Comparison of ENCODE assay signal across 11 cellular contexts in genomic region chr1:10074855-10075418, GRCh38. TPM values are rescaled to one million over a fixed set of nuclear protein-coding genes. Genes with fewer than 3 reads are reported as not detected.
DNase-seq lines count a peak whose midpoint lies in the region; ATAC-seq, FAIRE-seq and TF ChIP-seq lines count a peak whose summit lies in the region.
"Had no signal": no experiment of that assay in that cellular context is flagged by ENCODE, and none has a peak within 500 bp of the region (broad histone marks: within the 10 kb centered on the region; RNA-seq: fewer than 3 reads in every experiment).

No MANE protein-coding gene starts in this region.

- ATAC-seq in PC-3 = no peak
- ATAC-seq in GM18517 (IDR thresholded peaks at IDR 0.05; ENCODE audit: unreplicated experiment) = no peak
- no peak for ATAC-seq in upper lobe of right lung

- no peak for FAIRE-seq in astrocyte (lab: Jason Lieb, UNC)
- FAIRE-seq: H1 had no signal

- no TSS peak for BruUV-seq in PC-3 (replicated peaks; lab: Mats Ljungman, UMichigan)

- POLR2A ChIA-PET in PC-3 (lab: Charles Lee; ENCODE audit: unreplicated experiment) = no interaction called here

- H3F3A ChIP-seq in PC-3 (ENCODE audit: low read length, unreplicated experiment) = no peaks in the 10 kb centered on the region

- no peak overlapping the region for H3K4me3 ChIP-seq in PC-3 (ENCODE audit: low read length)
- H3K4me3 ChIP-seq in astrocyte (ENCODE audit: insufficient read depth, low read depth, low read length) = peak overlapping the region; percentile 30
- H3K4me3 ChIP-seq in upper lobe of right lung = no peak overlapping the region
- H3K4me3 ChIP-seq: MG63 had no signal

- H3K36me3 ChIP-seq in PC-3 (ENCODE audit: low read depth, low read length) (no peaks in the 10 kb centered on the region), astrocyte (ENCODE audit: insufficient read depth, low read length) (no peaks in the 10 kb centered on the region), upper lobe of right lung (peaks cover 13% of the 10 kb centered on the region)

- H3K27me3 Mint-ChIP-seq in astrocyte (ENCODE audit: low read depth, unreplicated experiment) (no peaks in the 10 kb centered on the region), immature natural killer cell (ENCODE audit: low read depth in 3 of 3) (peaks cover 0 to 2% (median 0%) of the 10 kb centered on the region in 3 donors)

- H2AFZ ChIP-seq in PC-3 (ENCODE audit: low read length) = peak overlapping the region; percentile 2; the same call in 1 of the 2 replicates
- no peak overlapping the region for H2AFZ ChIP-seq in astrocyte (ENCODE audit: low read depth, low read length)

- no peaks in the 10 kb centered on the region for H4K20me1 ChIP-seq in PC-3 (ENCODE audit: low read length)
- H4K20me1 ChIP-seq in astrocyte (ENCODE audit: insufficient read depth, low read length) = peaks cover 44% of the 10 kb centered on the region

- peaks cover 19% of the 10 kb centered on the region for H3K4me1 ChIP-seq in PC-3 (ENCODE audit: insufficient read depth, low read length)
- H3K4me1 ChIP-seq in astrocyte (ENCODE audit: insufficient read depth, low read length) = peaks cover 23% of the 10 kb centered on the region
- peaks cover 20% of the 10 kb centered on the region for H3K4me1 ChIP-seq in upper lobe of right lung

- intact Hi-C loops in PC-3 (cut with micrococcal nuclease) = no loop called here
- intact Hi-C loops in upper lobe of right lung (cut with DNase I) = no loop called here

- H3K27me3 ChIP-seq in PC-3 (ENCODE audit: low read length) = no peaks in the 10 kb centered on the region
- H3K27me3 ChIP-seq in astrocyte (ENCODE audit: insufficient read depth, low read length) = no peaks in the 10 kb centered on the region
- no peaks in the 10 kb centered on the region for H3K27me3 ChIP-seq in upper lobe of right lung
- H3K27me3 ChIP-seq: MG63 had no signal

- CTCF ChIA-PET in PC-3 (lab: Charles Lee) = no interaction called here

- H3K4me2 ChIP-seq in PC-3 (ENCODE audit: low read length) (peak overlapping the region; percentile 70), astrocyte (ENCODE audit: low read length) (peak overlapping the region; percentile 77)

- H3K27ac Mint-ChIP-seq in astrocyte (ENCODE audit: unreplicated experiment) (peak overlapping the region; percentile 85), immature natural killer cell (peak overlapping the region in 4 of 6 donors; percentile 1 to 64 (median 26))

- H3K4me1 Mint-ChIP-seq in astrocyte (ENCODE audit: low read depth, unreplicated experiment) (peaks cover 36% of the 10 kb centered on the region), immature natural killer cell (peaks cover 17 to 18% of the 10 kb centered on the region in 2 donors)

- H3K36me3 Mint-ChIP-seq in astrocyte (ENCODE audit: low read depth, unreplicated experiment) (peaks cover 5% of the 10 kb centered on the region), immature natural killer cell (peaks cover 0 to 8% (median 6%) of the 10 kb centered on the region in 3 donors)

- H3K9me3 ChIP-seq in PC-3 (ENCODE audit: low read length) (no peaks in the 10 kb centered on the region), astrocyte (ENCODE audit: insufficient read depth, low read depth, low read length) (no peaks in the 10 kb centered on the region), upper lobe of right lung (no peaks in the 10 kb centered on the region)
- H3K9me3 ChIP-seq: MG63 had no signal

- H3K27ac ChIP-seq in PC-3 (ENCODE audit: low read length) (peak overlapping the region; percentile 78), astrocyte (ENCODE audit: low read depth, low read length) (peak overlapping the region; percentile 68), substantia nigra (ENCODE audit: low read depth, low read length, poor library complexity, severe bottlenecking) (peak overlapping the region; percentile 85), upper lobe of right lung (no peak overlapping the region)

- H3K4me3 Mint-ChIP-seq in astrocyte (ENCODE audit: unreplicated experiment) = no peak overlapping the region
- H3K4me3 Mint-ChIP-seq in immature natural killer cell = peak overlapping the region in 1 of 5 donors; percentile 1

- H3K9ac ChIP-seq in PC-3 (ENCODE audit: low read length) (peak overlapping the region; percentile 21; the same call in 1 of the 2 replicates), astrocyte (ENCODE audit: low read length) (peak overlapping the region; percentile 50)

- H3K9me3 Mint-ChIP-seq in astrocyte (ENCODE audit: unreplicated experiment) (no peaks in the 10 kb centered on the region), immature natural killer cell (no peaks in the 10 kb centered on the region)
- H3K9me3 Mint-ChIP-seq: activated T-cell treated with anti-CD3 and anti-CD28 coated beads, Interleukin-2, amount 50 U/mL, for 72 hours had no signal

- no peaks in the 10 kb centered on the region for H3K9me2 ChIP-seq in PC-3 (replicated peaks; ENCODE audit: low read length)

- DNase-seq in PC-3 = no peak
- DNase-seq in astrocyte (ENCODE audit: low read depth) = no peak
- no peak for DNase-seq in immature natural killer cell
- peak in 3 of 49 donors; percentile 4 to 28 (median 27) for DNase-seq in substantia nigra (lab: John Stamatoyannopoulos, UW)
- DNase-seq in cortex of kidney (lab: John Stamatoyannopoulos, UW) = no peak
- no peak for DNase-seq in upper lobe of right lung
- DNase-seq: NCI-H69 had no signal

- H3K79me2 ChIP-seq in PC-3 (ENCODE audit: low read length) (peaks cover 21% of the 10 kb centered on the region), astrocyte (ENCODE audit: insufficient read depth, low read length) (peaks cover 26% of the 10 kb centered on the region)

- TF ChIP-seq CTCF in PC-3 (conservative IDR thresholded peaks at IDR 0.05; ENCODE audit: low read depth, low read length) (no peak), astrocyte (IDR thresholded peaks at IDR 0.05; ENCODE audit: insufficient read depth, low read depth, low read length) (no peak), upper lobe of right lung (IDR thresholded peaks at IDR 0.05) (no peak)

RNA-seq across cellular contexts. Expression of gene UBE4B, which starts 42.2 kb away (rescaled TPM):
- 37.9 and 42.1 TPM in 2 replicates for total RNA-seq in PC-3 (2014; rRNA removed)
- 37.4 and 41.5 TPM in 2 replicates for total RNA-seq in astrocyte
- polyA plus RNA-seq in immature natural killer cell = 10 to 100 TPM in 1 of 3 donors, 1 to 10 TPM in 2; 3.7 to 10.3 (median 7.6) TPM
- 36.2 TPM for total RNA-seq in upper lobe of right lung
